Comparison of ENCODE assay signal across 23 cellular contexts in the genomic region with DNA sequence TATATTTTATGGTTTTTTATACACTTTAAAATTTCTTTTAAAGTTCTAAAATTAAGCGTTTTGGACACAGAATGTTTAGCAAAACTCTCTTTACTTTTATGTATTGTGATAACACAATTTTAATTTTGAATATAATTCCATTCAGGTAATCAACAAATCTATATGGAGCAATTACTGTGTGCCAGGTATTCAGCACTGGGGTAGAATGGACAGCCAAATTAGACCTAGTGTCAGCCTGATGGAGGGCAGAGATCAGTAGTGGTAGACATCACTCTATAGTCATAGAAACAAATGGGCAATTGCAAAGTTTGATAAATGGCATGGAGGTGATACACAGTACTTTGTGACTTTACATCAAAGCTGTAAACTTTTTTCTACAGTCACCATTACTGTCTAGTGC. TPM values are rescaled to one million over a fixed set of nuclear protein-coding genes. Genes with fewer than 3 reads are reported as not detected.
"Had no signal": no experiment of that assay in that cellular context is flagged by ENCODE, and none has a peak within 500 bp of the region (broad histone marks: within the 10 kb centered on the region; RNA-seq: fewer than 3 reads in every experiment).

No MANE protein-coding gene starts in this region.

- H3K4me3 ChIP-seq: gastrocnemius medialis, prostate gland, right atrium auricular region, sigmoid colon, stomach, thyroid gland, vagina had no signal

- H3K4me1 ChIP-seq: gastrocnemius medialis, prostate gland, right atrium auricular region, sigmoid colon, stomach, vagina had no signal

- H3K27ac ChIP-seq: epithelial cell of prostate, gastrocnemius medialis, prostate gland, right atrium auricular region, sigmoid colon, stomach, thyroid gland, vagina had no signal

- H3K36me3 ChIP-seq: gastrocnemius medialis, prostate gland, right atrium auricular region, sigmoid colon, stomach, thyroid gland, vagina had no signal

- H3K27me3 ChIP-seq: gastrocnemius medialis, right atrium auricular region, sigmoid colon, stomach, thyroid gland, vagina had no signal

- DNase-seq: effector CD8-positive, alpha-beta T cell; endodermal cell; foreskin fibroblast; gastrocnemius medialis; head of caudate nucleus; midbrain; naive thymus-derived CD4-positive, alpha-beta T cell; nucleus accumbens; sigmoid colon; stimulated activated CD4-positive, alpha-beta T cell treated with anti-CD3 and anti-CD28 coated beads, Interleukin-2, amount 100 ng/mL, for 24 hours; stimulated activated CD4-positive, alpha-beta T cell treated with anti-CD3 and anti-CD28 coated beads, Interleukin-4, amount 100 ng/mL, for 24 hours; stimulated activated naive CD4-positive, alpha-beta T cell treated with Interleukin-2 at 50 U/mL for 16 hours; stomach; thyroid gland; trophoblast cell had no signal

- H3K9me3 ChIP-seq: gastrocnemius medialis, prostate gland, right atrium auricular region, sigmoid colon, stomach, thyroid gland, vagina had no signal

- ATAC-seq: esophagus mucosa; gastrocnemius medialis; left lobe of liver; naive thymus-derived CD4-positive, alpha-beta T cell; stimulated activated effector memory CD8-positive, alpha-beta T cell treated with anti-CD3 and anti-CD28 coated beads, Interleukin-12 subunit alpha, Interleukin-12 subunit beta, amount 100 ng/mL, for 72 hours had no signal

RNA-seq across cellular contexts. Expression of a gene that starts 41.8 kb away (rescaled TPM):
- total RNA-seq: naive thymus-derived CD4-positive, alpha-beta T cell had no signal
- polyA plus RNA-seq: keratinocyte; naive thymus-derived CD4-positive, alpha-beta T cell had no signal
